ENCODE assay signal across 10 cellular contexts in genomic region chr16:46687486-46687885, GRCh38. TPM values are rescaled to one million over a fixed set of nuclear protein-coding genes. Genes with fewer than 3 reads are reported as not detected.
DNase-seq lines count a peak whose midpoint lies in the region; ATAC-seq and TF ChIP-seq lines count a peak whose summit lies in the region.
"Had no signal": no experiment of that assay in that cellular context is flagged by ENCODE, and none has a peak within 500 bp of the region (broad histone marks: within the 10 kb centered on the region; RNA-seq: fewer than 3 reads in every experiment).

No MANE protein-coding gene starts in this region.

- DNase-seq in heart left ventricle (no peak), left ventricle myocardium superior (no peak), astrocyte of the hippocampus (ENCODE audit: low read depth, low spot score) (peak; percentile 3), left kidney (ENCODE audit: low read depth, low spot score) (peak; percentile 3), upper lobe of right lung (no peak), NCI-H1436 (lab: John Stamatoyannopoulos, UW) (no peak)
- DNase-seq: activated CD4-positive, alpha-beta T cell treated with anti-CD3 and anti-CD28 coated beads for 48 hours; cortex of kidney had no signal

- intact Hi-C loops in heart left ventricle (cut with DNase I) (loop anchor here in 7 of 10 donors (2.0 to 10.0 kb wide), 7 partner anchors 100 to 285 kb away; partner anchors contain the start of genes C16orf87 (in 1 of the 7) and DNAJA2 (in 1 of the 7)), left ventricle myocardium superior (cut with micrococcal nuclease) (loop anchor here (5.0 kb wide), 1 partner anchor 115 kb away; no protein-coding TSS in a partner anchor), upper lobe of right lung (cut with DNase I) (no loop called here)

- H3K27me3 ChIP-seq in heart left ventricle, result no peaks in the 10 kb centered on the region
- H3K27me3 ChIP-seq in upper lobe of right lung, result no peaks in the 10 kb centered on the region

- TF ChIP-seq CTCF in heart left ventricle (IDR thresholded peaks at IDR 0.05), result no peak
- no peak for TF ChIP-seq CTCF in upper lobe of right lung (IDR thresholded peaks at IDR 0.05)

- H3K4me3 ChIP-seq in heart left ventricle (peak overlapping the region in 9 of 12 donors; percentile 73 to 97 (median 89)), upper lobe of right lung (peak overlapping the region; percentile 89)

- no peak for TF ChIP-seq POLR2A in heart left ventricle (IDR thresholded peaks at IDR 0.05)

- H3K27ac ChIP-seq in heart left ventricle (peak overlapping the region in 1 of 12 donors; percentile 92), upper lobe of right lung (no peak overlapping the region)

- ATAC-seq in heart left ventricle (no peak), left ventricle myocardium superior (no peak), upper lobe of right lung (no peak), GM18909 (IDR thresholded peaks at IDR 0.05; ENCODE audit: poor library complexity, unreplicated experiment) (no peak), HG03521 (IDR thresholded peaks at IDR 0.05; ENCODE audit: unreplicated experiment) (no peak)

- H3K36me3 ChIP-seq in heart left ventricle (peaks cover 0 to 7% (median 3%) of the 10 kb centered on the region in 9 donors), upper lobe of right lung (no peaks in the 10 kb centered on the region)

- WGBS in heart left ventricle, 4 donors, result 64 to 72% (median 67%) methylated on average over 9 of the region's 9 CpGs

- peaks cover 0 to 68% (median 31%) of the 10 kb centered on the region in 12 donors for H3K4me1 ChIP-seq in heart left ventricle
- H3K4me1 ChIP-seq in upper lobe of right lung, result peaks cover 32% of the 10 kb centered on the region

- no peaks in the 10 kb centered on the region for H3K9me3 ChIP-seq in heart left ventricle
- H3K9me3 ChIP-seq in upper lobe of right lung, result no peaks in the 10 kb centered on the region

RNA-seq across cellular contexts. Expression of gene VPS35, which starts 1.5 kb away (rescaled TPM):
- 100 to 1,000 TPM in 2 of 9 donors, 10 to 100 TPM in 7; 49.1 to 118 (median 88.7) TPM for total RNA-seq in heart left ventricle
- polyA plus RNA-seq in heart left ventricle, result 10 to 100 TPM; 16.7 to 53.0 TPM
- total RNA-seq in left ventricle myocardium superior, result 89.2 TPM
- 87.6 TPM for total RNA-seq in upper lobe of right lung

RNA-seq across cellular contexts. Expression of gene ORC6, which starts 2.0 kb away (rescaled TPM):
- total RNA-seq in heart left ventricle (1 to 10 TPM; 1.3 to 4.3 (median 2.5) TPM), left ventricle myocardium superior (1.3 TPM), upper lobe of right lung (0.78 TPM)
- 1 to 10 TPM; 1.4 to 3.2 TPM for polyA plus RNA-seq in heart left ventricle

Comparison
In these comparisons a context has a peak if more than half of its experiments do, and no peak if none do; other contexts are left out.
1. DNase-seq: peak in astrocyte of the hippocampus (single experiment) and left kidney (single experiment); none in heart left ventricle (0 of 5), left ventricle myocardium superior (single experiment), upper lobe of right lung (single experiment) and NCI-H1436 (single experiment).